In genomic region chr16:30351586-30352419, GRCh38 we compare ENCODE assay signal across 1 cellular context.
TF ChIP-seq lines count a peak whose summit lies in the region.

No MANE protein-coding gene starts in this region.

TF ChIP-seq in GM23338, 12 proteins besides CTCF, POLR2A, EP300 and RAD21 (continued from another document):
- no peak for TF ChIP-seq ZNF462 (CRISPR knock-in tag; IDR thresholded peaks at IDR 0.05)
- no peak for TF ChIP-seq NANOG (IDR thresholded peaks at IDR 0.05; ENCODE audit: borderline replicate concordance)
- no peak for TF ChIP-seq EZH2 (IDR thresholded peaks at IDR 0.05; ENCODE audit: low read depth, unreplicated experiment)
- no peak for TF ChIP-seq POLR2AphosphoS5 (IDR thresholded peaks at IDR 0.05; ENCODE audit: low read depth)
- no peak for TF ChIP-seq JUNB (IDR thresholded peaks at IDR 0.05; ENCODE audit: unreplicated experiment)
- TF ChIP-seq, protein P1, sequence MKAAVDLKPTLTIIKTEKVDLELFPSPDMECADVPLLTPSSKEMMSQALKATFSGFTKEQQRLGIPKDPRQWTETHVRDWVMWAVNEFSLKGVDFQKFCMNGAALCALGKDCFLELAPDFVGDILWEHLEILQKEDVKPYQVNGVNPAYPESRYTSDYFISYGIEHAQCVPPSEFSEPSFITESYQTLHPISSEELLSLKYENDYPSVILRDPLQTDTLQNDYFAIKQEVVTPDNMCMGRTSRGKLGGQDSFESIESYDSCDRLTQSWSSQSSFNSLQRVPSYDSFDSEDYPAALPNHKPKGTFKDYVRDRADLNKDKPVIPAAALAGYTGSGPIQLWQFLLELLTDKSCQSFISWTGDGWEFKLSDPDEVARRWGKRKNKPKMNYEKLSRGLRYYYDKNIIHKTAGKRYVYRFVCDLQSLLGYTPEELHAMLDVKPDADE (IDR thresholded peaks at IDR 0.05): no peak
- TF ChIP-seq ZNF331 (CRISPR knock-in tag; IDR thresholded peaks at IDR 0.05; ENCODE audit: low read depth): no peak
- no peak for TF ChIP-seq ZNF114 (CRISPR knock-in tag; IDR thresholded peaks at IDR 0.05)
- TF ChIP-seq STAT1 (IDR thresholded peaks at IDR 0.05; ENCODE audit: unreplicated experiment): no peak
- TF ChIP-seq EZH2phosphoT487 (IDR thresholded peaks at IDR 0.05; ENCODE audit: unreplicated experiment): no peak
- no peak for TF ChIP-seq CREB1 (CRISPR knock-in tag; IDR thresholded peaks at IDR 0.05; ENCODE audit: low read depth)
